In genomic region chr6:159790947-159791598, GRCh38 we compare ENCODE assay signal across 8 cellular contexts. TPM values are rescaled to one million over a fixed set of nuclear protein-coding genes. Genes with fewer than 3 reads are reported as not detected.
DNase-seq lines count a peak whose midpoint lies in the region; ATAC-seq and TF ChIP-seq lines count a peak whose summit lies in the region.

No MANE protein-coding gene starts in this region.

- intact Hi-C loops in sigmoid colon (cut with DNase I) = loop anchor here (2.0 kb wide), 2 partner anchors 178 to 240 kb away; partner anchors contain the start of gene IGF2R

- 8 to 15% methylated on average over 19 of the region's 19 CpGs for WGBS in sigmoid colon, 2 donors

- H3K36me3 ChIP-seq in sigmoid colon = peaks cover 10 to 36% (median 14%) of the 10 kb centered on the region in 4 donors

- peak; percentile 22 for DNase-seq in stimulated activated CD4-positive, alpha-beta T cell treated with anti-CD3 and anti-CD28 coated beads, Interleukin-4, amount 100 ng/mL, for 24 hours
- no peak for DNase-seq in stimulated activated CD4-positive, alpha-beta T cell treated with anti-CD3 and anti-CD28 coated beads, Interleukin-2, amount 100 ng/mL, for 48 hours
- DNase-seq in fibroblast of villous mesenchyme (ENCODE audit: low read depth) = no peak
- DNase-seq in sigmoid colon = no peak
- DNase-seq in iPS-NIHi11 (ENCODE audit: low spot score) = no peak

- H3K4me3 ChIP-seq in fibroblast of villous mesenchyme (ENCODE audit: low read depth, low read length) = peak overlapping the region; percentile 94
- H3K4me3 ChIP-seq in sigmoid colon = peak overlapping the region; percentile 86 to 97 (median 96)

- ATAC-seq in GM21423 (IDR thresholded peaks at IDR 0.05; ENCODE audit: unreplicated experiment) (no peak), GM18867 (IDR thresholded peaks at IDR 0.05; ENCODE audit: unreplicated experiment) (no peak)

- TF ChIP-seq CTCF in VCaP (conservative IDR thresholded peaks at IDR 0.05) = no peak
- TF ChIP-seq CTCF in fibroblast of villous mesenchyme (IDR thresholded peaks at IDR 0.05; ENCODE audit: insufficient read depth, low read depth, low read length) = no peak
- no peak for TF ChIP-seq CTCF in sigmoid colon (IDR thresholded peaks at IDR 0.05)

- H3K4me1 ChIP-seq in sigmoid colon = peaks cover 0 to 63% (median 50%) of the 10 kb centered on the region in 4 donors

- H3K27ac ChIP-seq in VCaP = peak overlapping the region; percentile 92
- peak overlapping the region; percentile 96 to 99 (median 98) for H3K27ac ChIP-seq in sigmoid colon

- no peak for TF ChIP-seq POLR2A in sigmoid colon (IDR thresholded peaks at IDR 0.05)

- no peaks in the 10 kb centered on the region for H3K9me3 ChIP-seq in sigmoid colon

- TF ChIP-seq EP300 in sigmoid colon (IDR thresholded peaks at IDR 0.05) = no peak

- no peaks in the 10 kb centered on the region for H3K27me3 ChIP-seq in sigmoid colon

RNA-seq across cellular contexts. Expression of gene MRPL18, which starts 0.8 kb away (rescaled TPM):
- 97.3 and 107 TPM in 2 replicates for total RNA-seq in fibroblast of villous mesenchyme
- 100 to 1,000 TPM in 1 of 4 donors, 10 to 100 TPM in 3; 61.6 to 115 (median 86.3) TPM for total RNA-seq in sigmoid colon
- 10 to 100 TPM; 84.7 to 96.1 (median 92.0) TPM for polyA plus RNA-seq in sigmoid colon

RNA-seq across cellular contexts. Expression of gene TCP1, which starts 1.7 kb away (rescaled TPM):
- total RNA-seq in fibroblast of villous mesenchyme (219 and 285 TPM in 2 replicates), sigmoid colon (100 to 1,000 TPM; 117 to 123 (median 119) TPM)
- 100 to 1,000 TPM in 2 of 3 donors, 10 to 100 TPM in 1; 88.9 to 130 (median 114) TPM for polyA plus RNA-seq in sigmoid colon

RNA-seq across cellular contexts. Expression of gene PNLDC1, which starts 9.0 kb away (rescaled TPM):
- total RNA-seq in fibroblast of villous mesenchyme (0.32 TPM in 1 of 2 replicates, not detected in the other), sigmoid colon (1 to 10 TPM in 1 of 4 donors, under 1 TPM in 1, not detected in 2; 0.71 to 1.1 TPM)
- polyA plus RNA-seq in sigmoid colon = under 1 TPM in 1 of 3 donors, not detected in 2; 0.13 TPM

RNA-seq across cellular contexts. Expression of gene ACAT2, which starts 29.2 kb away (rescaled TPM):
- 115 and 119 TPM in 2 replicates for total RNA-seq in fibroblast of villous mesenchyme
- total RNA-seq in sigmoid colon = 10 to 100 TPM in 1 of 4 donors, 1 to 10 TPM in 3; 4.1 to 12.1 (median 5.2) TPM
- polyA plus RNA-seq in sigmoid colon = 10 to 100 TPM; 42.0 to 85.1 (median 79.3) TPM
